2 cellular contexts compared by ENCODE assay signal in the genomic region with DNA sequence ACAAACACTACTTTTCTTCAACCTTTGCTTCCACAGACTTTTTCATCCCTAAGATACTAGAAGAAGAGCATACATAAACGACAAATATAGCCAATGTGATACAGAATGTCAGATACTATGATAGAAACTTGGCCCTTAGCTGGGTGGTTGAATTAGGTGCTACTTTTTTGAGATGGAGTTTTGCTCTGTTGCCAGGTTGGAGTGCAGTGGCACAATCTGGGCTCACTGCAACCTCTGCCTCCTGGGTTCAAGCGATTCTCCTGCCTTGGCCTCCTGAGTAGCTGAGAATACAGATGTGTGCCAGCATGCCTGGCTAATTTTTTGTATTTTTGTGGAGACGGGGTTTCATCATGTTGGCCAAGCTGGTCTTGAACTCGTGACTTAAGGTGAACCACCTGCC.
TF ChIP-seq lines count a peak whose summit lies in the region.

No MANE protein-coding gene starts in this region.

TF ChIP-seq in SK-N-SH, 30 proteins besides CTCF, POLR2A, EP300 and RAD21 (continued from another document):
- TF ChIP-seq, protein P1, sequence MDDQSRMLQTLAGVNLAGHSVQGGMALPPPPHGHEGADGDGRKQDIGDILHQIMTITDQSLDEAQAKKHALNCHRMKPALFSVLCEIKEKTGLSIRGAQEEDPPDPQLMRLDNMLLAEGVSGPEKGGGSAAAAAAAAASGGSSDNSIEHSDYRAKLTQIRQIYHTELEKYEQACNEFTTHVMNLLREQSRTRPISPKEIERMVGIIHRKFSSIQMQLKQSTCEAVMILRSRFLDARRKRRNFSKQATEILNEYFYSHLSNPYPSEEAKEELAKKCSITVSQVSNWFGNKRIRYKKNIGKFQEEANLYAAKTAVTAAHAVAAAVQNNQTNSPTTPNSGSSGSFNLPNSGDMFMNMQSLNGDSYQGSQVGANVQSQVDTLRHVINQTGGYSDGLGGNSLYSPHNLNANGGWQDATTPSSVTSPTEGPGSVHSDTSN (IDR thresholded peaks at IDR 0.05) = no peak
- TF ChIP-seq, protein P2, sequence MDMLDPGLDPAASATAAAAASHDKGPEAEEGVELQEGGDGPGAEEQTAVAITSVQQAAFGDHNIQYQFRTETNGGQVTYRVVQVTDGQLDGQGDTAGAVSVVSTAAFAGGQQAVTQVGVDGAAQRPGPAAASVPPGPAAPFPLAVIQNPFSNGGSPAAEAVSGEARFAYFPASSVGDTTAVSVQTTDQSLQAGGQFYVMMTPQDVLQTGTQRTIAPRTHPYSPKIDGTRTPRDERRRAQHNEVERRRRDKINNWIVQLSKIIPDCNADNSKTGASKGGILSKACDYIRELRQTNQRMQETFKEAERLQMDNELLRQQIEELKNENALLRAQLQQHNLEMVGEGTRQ (IDR thresholded peaks at IDR 0.05; ENCODE audit: borderline replicate concordance, low read depth, low read length) = no peak
- TF ChIP-seq FOSL2 (IDR thresholded peaks at IDR 0.05; ENCODE audit: borderline replicate concordance, low read depth) (no peak), NFIC (IDR thresholded peaks at IDR 0.05; ENCODE audit: borderline replicate concordance) (no peak), SMC3 (IDR thresholded peaks at IDR 0.05; ENCODE audit: low read depth, low read length) (no peak), EZH2phosphoT487 (IDR thresholded peaks at IDR 0.05; ENCODE audit: borderline replicate concordance, low read depth) (no peak), RCOR1 (IDR thresholded peaks at IDR 0.05; ENCODE audit: low read length) (no peak)
- TF ChIP-seq, protein P3, sequence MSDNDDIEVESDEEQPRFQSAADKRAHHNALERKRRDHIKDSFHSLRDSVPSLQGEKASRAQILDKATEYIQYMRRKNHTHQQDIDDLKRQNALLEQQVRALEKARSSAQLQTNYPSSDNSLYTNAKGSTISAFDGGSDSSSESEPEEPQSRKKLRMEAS (IDR thresholded peaks at IDR 0.05; ENCODE audit: low read depth) = no peak

TF ChIP-seq in SK-N-SH treated with all-trans-retinoic acid at 6 μM for 48 hours, 23 proteins besides CTCF, POLR2A, EP300 and RAD21 (continued from another document):
- TF ChIP-seq, protein P4, sequence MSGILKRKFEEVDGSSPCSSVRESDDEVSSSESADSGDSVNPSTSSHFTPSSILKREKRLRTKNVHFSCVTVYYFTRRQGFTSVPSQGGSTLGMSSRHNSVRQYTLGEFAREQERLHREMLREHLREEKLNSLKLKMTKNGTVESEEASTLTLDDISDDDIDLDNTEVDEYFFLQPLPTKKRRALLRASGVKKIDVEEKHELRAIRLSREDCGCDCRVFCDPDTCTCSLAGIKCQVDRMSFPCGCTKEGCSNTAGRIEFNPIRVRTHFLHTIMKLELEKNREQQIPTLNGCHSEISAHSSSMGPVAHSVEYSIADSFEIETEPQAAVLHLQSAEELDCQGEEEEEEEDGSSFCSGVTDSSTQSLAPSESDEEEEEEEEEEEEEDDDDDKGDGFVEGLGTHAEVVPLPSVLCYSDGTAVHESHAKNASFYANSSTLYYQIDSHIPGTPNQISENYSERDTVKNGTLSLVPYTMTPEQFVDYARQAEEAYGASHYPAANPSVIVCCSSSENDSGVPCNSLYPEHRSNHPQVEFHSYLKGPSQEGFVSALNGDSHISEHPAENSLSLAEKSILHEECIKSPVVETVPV (CRISPR knock-in tag; IDR thresholded peaks at IDR 0.05) = no peak
